Comparison of ENCODE assay signal across 8 cellular contexts in the genomic region with DNA sequence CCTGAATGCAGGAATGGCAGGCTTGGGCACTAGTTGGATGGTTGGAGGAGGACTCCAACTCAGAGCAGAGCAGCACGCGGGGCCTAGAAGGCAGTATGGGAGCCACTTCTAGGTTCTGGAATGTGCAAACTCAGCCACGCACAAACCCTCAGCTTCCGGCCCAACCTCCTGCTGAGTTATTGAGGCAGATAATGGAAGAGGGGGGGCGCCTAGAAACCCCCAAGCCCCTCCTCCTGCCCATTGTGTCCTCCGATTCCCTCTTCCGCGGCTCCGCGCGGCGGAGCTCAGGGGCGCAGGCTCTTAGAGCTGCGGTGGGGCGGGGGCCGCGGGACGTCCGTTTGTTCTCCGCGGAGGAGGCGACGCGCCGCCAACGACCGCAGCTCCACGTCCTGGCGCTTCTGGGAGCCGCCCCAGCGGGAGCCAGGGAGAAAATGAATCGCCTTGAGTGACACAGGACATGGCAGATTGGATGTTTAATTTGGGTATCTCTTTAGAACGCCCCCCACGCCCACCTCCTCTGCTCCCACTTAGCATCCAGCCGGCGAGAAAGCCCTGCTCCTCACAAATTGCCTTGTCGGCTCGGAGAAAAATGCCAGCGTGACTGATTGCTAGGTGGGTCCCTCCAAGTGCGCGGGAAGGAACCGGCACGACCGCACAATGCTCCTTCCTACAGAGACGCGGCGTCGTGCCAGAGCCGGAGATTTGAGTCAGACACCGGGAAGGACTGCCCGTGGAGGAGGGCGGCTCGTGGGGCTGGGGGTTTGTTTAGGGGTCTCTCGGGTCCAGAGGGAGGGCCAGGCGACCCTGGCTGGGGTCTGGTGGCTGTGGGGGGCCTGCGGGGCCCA.
A peak's percentile ranks its signal among the peaks of the same experiment; 100 is the strongest.
DNase-seq lines count a peak whose midpoint lies in the region; TF ChIP-seq lines count a peak whose summit lies in the region.

No MANE protein-coding gene starts in this region.

- H3K4me1 ChIP-seq in MM.1S (ENCODE audit: low read length) (no peaks in the 10 kb centered on the region), esophagus muscularis mucosa (peaks cover 14 to 20% (median 19%) of the 10 kb centered on the region in 4 donors)

- CTCF ChIA-PET in Calu3 (lab: Charles Lee), result no interaction called here

- H3K9me3 Mint-ChIP-seq in Calu3 (ENCODE audit: low read depth, unreplicated experiment), result no peaks in the 10 kb centered on the region
- H3K9me3 Mint-ChIP-seq in T-helper 2 cell treated with Interferon-gamma antibody and Interleukin-4, amounts not matched to agents 5 μg/mL and 100 μg/mL, for 36 hours, result no peaks in the 10 kb centered on the region
- no peaks in the 10 kb centered on the region for H3K9me3 Mint-ChIP-seq in type B pancreatic cell

- H3K27me3 ChIP-seq in MM.1S (replicated peaks; ENCODE audit: insufficient read depth, low read length), result peaks cover 37% of the 10 kb centered on the region
- peaks cover 0 to 34% (median 8%) of the 10 kb centered on the region in 4 donors for H3K27me3 ChIP-seq in esophagus muscularis mucosa

- peak; percentile 38 for DNase-seq in Calu3
- peak; percentile 48 for DNase-seq in MM.1S
- DNase-seq in T-helper 2 cell treated with Interferon-gamma antibody and Interleukin-4, amounts not matched to agents 5 μg/mL and 100 μg/mL, for 36 hours (ENCODE audit: low spot score), result peak; percentile 4
- no peak for DNase-seq in esophagus muscularis mucosa (ENCODE audit: extremely low spot score)
- DNase-seq in mucosa of gallbladder (ENCODE audit: low spot score), result peak; percentile 65
- peak; percentile 75 for DNase-seq in type B pancreatic cell (ENCODE audit: extremely low spot score, unreplicated experiment)
- no peak for DNase-seq in stimulated activated naive CD4-positive, alpha-beta T cell treated with Interleukin-2 at 50 U/mL for 16 hours (lab: John Stamatoyannopoulos, UW)
- DNase-seq in cerebellum (ENCODE audit: low spot score), result no peak

- no peak for TF ChIP-seq EP300 in esophagus muscularis mucosa (IDR thresholded peaks at IDR 0.05)

- H3K27me3 Mint-ChIP-seq in Calu3 (ENCODE audit: unreplicated experiment) (no peaks in the 10 kb centered on the region), type B pancreatic cell (peaks cover 24% of the 10 kb centered on the region)
- H3K27me3 Mint-ChIP-seq in T-helper 2 cell treated with Interferon-gamma antibody and Interleukin-4, amounts not matched to agents 5 μg/mL and 100 μg/mL, for 36 hours (ENCODE audit: low read depth), result peaks cover 58% of the 10 kb centered on the region

- peak overlapping the region; percentile 40; the same call in 1 of the 2 replicates for H3K4me2 ChIP-seq in MM.1S (ENCODE audit: low read depth, low read length)

- TF ChIP-seq CTCF in Calu3 (IDR thresholded peaks at IDR 0.05; ENCODE audit: unreplicated experiment) (no peak), MM.1S (IDR thresholded peaks at IDR 0.05; ENCODE audit: low read length) (no peak), esophagus muscularis mucosa (IDR thresholded peaks at IDR 0.05) (no peak), type B pancreatic cell (conservative IDR thresholded peaks at IDR 0.05) (no peak)

- no peaks in the 10 kb centered on the region for H3K79me2 ChIP-seq in MM.1S (ENCODE audit: low read length)

- 0 out of 2 replicates have a peak overlapping the region, but pooled peaks have one; percentile 42 for H2AFZ ChIP-seq in MM.1S (ENCODE audit: low read length)

- no peak overlapping the region for H3K9ac ChIP-seq in MM.1S (ENCODE audit: low read length)

- peaks cover 15% of the 10 kb centered on the region for H3K36me3 Mint-ChIP-seq in Calu3 (ENCODE audit: insufficient read depth, unreplicated experiment)
- H3K36me3 Mint-ChIP-seq in T-helper 2 cell treated with Interferon-gamma antibody and Interleukin-4, amounts not matched to agents 5 μg/mL and 100 μg/mL, for 36 hours (ENCODE audit: low read depth), result no peaks in the 10 kb centered on the region
- H3K36me3 Mint-ChIP-seq in type B pancreatic cell, result no peaks in the 10 kb centered on the region

- H3K27ac Mint-ChIP-seq in Calu3 (ENCODE audit: unreplicated experiment) (peak overlapping the region; percentile 36), type B pancreatic cell (peak overlapping the region; percentile 86)
- H3K27ac Mint-ChIP-seq in T-helper 2 cell treated with Interferon-gamma antibody and Interleukin-4, amounts not matched to agents 5 μg/mL and 100 μg/mL, for 36 hours, result no peak overlapping the region

- H3K36me3 ChIP-seq in MM.1S (replicated peaks; ENCODE audit: insufficient read depth, low read length), result no peaks in the 10 kb centered on the region
- H3K36me3 ChIP-seq in esophagus muscularis mucosa, result no peaks in the 10 kb centered on the region

- H3K9me3 ChIP-seq in MM.1S (replicated peaks; ENCODE audit: insufficient read depth, low read length) (no peaks in the 10 kb centered on the region), esophagus muscularis mucosa (no peaks in the 10 kb centered on the region)

- H3K4me1 Mint-ChIP-seq in Calu3 (ENCODE audit: low read depth, unreplicated experiment) (peaks cover 3% of the 10 kb centered on the region), type B pancreatic cell (ENCODE audit: unreplicated experiment) (no peaks in the 10 kb centered on the region)
- peaks cover 5% of the 10 kb centered on the region for H3K4me1 Mint-ChIP-seq in T-helper 2 cell treated with Interferon-gamma antibody and Interleukin-4, amounts not matched to agents 5 μg/mL and 100 μg/mL, for 36 hours (ENCODE audit: low read depth)

- H3K4me3 Mint-ChIP-seq in Calu3 (ENCODE audit: low read depth, unreplicated experiment), result peak overlapping the region; percentile 70
- H3K4me3 Mint-ChIP-seq in T-helper 2 cell treated with Interferon-gamma antibody and Interleukin-4, amounts not matched to agents 5 μg/mL and 100 μg/mL, for 36 hours, result peak overlapping the region; percentile 54
- H3K4me3 Mint-ChIP-seq in type B pancreatic cell, result peak overlapping the region; percentile 89

- BruUV-seq in Calu3 (replicated peaks; lab: Mats Ljungman, UMichigan), result TSS peak; percentile 81

- 0% methylated on average over 15 of the region's 56 CpGs for WGBS in esophagus muscularis mucosa

- no peaks in the 10 kb centered on the region for H4K20me1 ChIP-seq in MM.1S (ENCODE audit: insufficient read depth, low read length)

- H3K4me3 ChIP-seq in MM.1S (ENCODE audit: low read length), result peak overlapping the region; percentile 31; the same call in 1 of the 2 replicates
- H3K4me3 ChIP-seq in esophagus muscularis mucosa, result peak overlapping the region; percentile 49 to 61 (median 56)

- no peaks in the 10 kb centered on the region for H3F3A ChIP-seq in MM.1S (ENCODE audit: insufficient read depth, low read length)

- no peak for TF ChIP-seq POLR2A in esophagus muscularis mucosa (IDR thresholded peaks at IDR 0.05; ENCODE audit: low read depth)

- no peak overlapping the region for H3K27ac ChIP-seq in MM.1S (ENCODE audit: low read length)
- peak overlapping the region in 2 of 4 donors; percentile 13 to 36 for H3K27ac ChIP-seq in esophagus muscularis mucosa (replicated peaks in 1 of 4)

- H3K9me2 ChIP-seq in MM.1S (replicated peaks; ENCODE audit: insufficient read depth, low read length), result no peaks in the 10 kb centered on the region

- intact Hi-C loops in Calu3 (cut with micrococcal nuclease; ENCODE audit: unreplicated experiment), result no loop called here
- intact Hi-C loops in esophagus muscularis mucosa (cut with DNase I), result no loop called here

Comparison
In these comparisons a context has a peak if more than half of its experiments do, and no peak if none do; other contexts are left out.
1. DNase-seq: peak in Calu3 (single experiment), MM.1S (single experiment), T-helper 2 cell treated with Interferon-gamma antibody and Interleukin-4, amounts not matched to agents 5 μg/mL and 100 μg/mL, for 36 hours (single experiment), mucosa of gallbladder (single experiment) and type B pancreatic cell (single experiment); none in esophagus muscularis mucosa (single experiment), stimulated activated naive CD4-positive, alpha-beta T cell treated with Interleukin-2 at 50 U/mL for 16 hours (single experiment) and cerebellum (single experiment).
2. Peak in every context shown above with its lines, with median percentiles within 50 percentile points of each other: H3K4me3 Mint-ChIP-seq.